In the genomic region with DNA sequence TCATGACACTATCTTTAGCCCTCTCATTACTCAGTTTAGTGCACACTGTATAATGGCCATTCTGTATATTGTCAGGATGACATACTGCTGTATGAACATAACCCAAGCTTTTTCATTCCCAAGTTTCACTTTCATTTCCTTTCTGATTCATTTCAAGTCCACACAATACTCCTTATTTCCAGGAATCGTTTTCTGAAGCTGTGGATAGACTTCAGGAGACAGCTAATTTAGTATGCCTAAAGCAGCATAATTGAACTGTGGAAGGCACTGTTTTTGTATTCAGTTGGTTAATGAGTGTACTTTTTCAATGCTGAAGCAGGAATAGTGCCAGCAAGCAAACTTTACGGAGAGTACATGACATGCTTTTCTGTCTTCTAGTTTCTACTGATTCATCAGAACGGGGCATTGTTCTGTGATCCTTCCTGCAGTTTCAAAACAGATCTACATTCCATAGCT, we compare ENCODE assay signal across 15 cellular contexts.
DNase-seq lines count a peak whose midpoint lies in the region; ATAC-seq and TF ChIP-seq lines count a peak whose summit lies in the region.
"Had no signal": no experiment of that assay in that cellular context is flagged by ENCODE, and none has a peak within 500 bp of the region (broad histone marks: within the 10 kb centered on the region; RNA-seq: fewer than 3 reads in every experiment).

No MANE protein-coding gene starts in this region.

- H3K36me3 ChIP-seq in adipocyte (ENCODE audit: control insufficient read depth, insufficient read depth, low read length, severe bottlenecking) (no peaks in the 10 kb centered on the region), smooth muscle cell (ENCODE audit: low read depth) (no peaks in the 10 kb centered on the region)

- H3K27me3 ChIP-seq in adipocyte (replicated peaks; ENCODE audit: control insufficient read depth, insufficient read depth, low read length) (no peaks in the 10 kb centered on the region), smooth muscle cell (ENCODE audit: low read depth) (no peaks in the 10 kb centered on the region)

- peak overlapping the region; percentile 81 for H3K4me3 Mint-ChIP-seq in HFFc6
- H3K4me3 Mint-ChIP-seq in activated T-cell treated with anti-CD3 and anti-CD28 coated beads, Interleukin-2, amount 50 U/mL, for 4 hours, result no peak overlapping the region
- H3K4me3 Mint-ChIP-seq: activated CD8-positive, alpha-beta memory T cell treated with anti-CD3 and anti-CD28 coated beads, Interleukin-2, amount 10 ng/mL, durations not matched to agents 7 days and 5 days; activated naive CD8-positive, alpha-beta T cell treated with anti-CD3 and anti-CD28 coated beads for 36 hours; naive thymus-derived CD8-positive, alpha-beta T cell had no signal

- H3K9me3 ChIP-seq in adipocyte (ENCODE audit: control insufficient read depth, low read length), result no peaks in the 10 kb centered on the region
- no peaks in the 10 kb centered on the region for H3K9me3 ChIP-seq in smooth muscle cell (replicated peaks; ENCODE audit: low read depth)
- H3K9me3 ChIP-seq: Caco-2 had no signal

- H3K27ac Mint-ChIP-seq in HFFc6, result peak overlapping the region; percentile 91
- H3K27ac Mint-ChIP-seq: activated CD8-positive, alpha-beta memory T cell treated with anti-CD3 and anti-CD28 coated beads, Interleukin-2, amount 10 ng/mL, durations not matched to agents 7 days and 5 days; activated naive CD8-positive, alpha-beta T cell treated with anti-CD3 and anti-CD28 coated beads for 36 hours; naive thymus-derived CD8-positive, alpha-beta T cell had no signal

- WGBS in smooth muscle cell (ENCODE audit: low lambda C conversion rate), result 67% methylated on average over 3 of the region's 3 CpGs

- H3K9me3 Mint-ChIP-seq in HFFc6, result peaks cover 4% of the 10 kb centered on the region; the same call in 1 of the 2 replicates
- H3K9me3 Mint-ChIP-seq in activated T-cell treated with anti-CD3 and anti-CD28 coated beads, Interleukin-2, amount 50 U/mL, for 4 hours, result peaks cover 8% of the 10 kb centered on the region

- no peaks in the 10 kb centered on the region for H4K20me1 ChIP-seq in smooth muscle cell (ENCODE audit: low read depth)

- H3K4me3 ChIP-seq in adipocyte (ENCODE audit: low read length) (peak overlapping the region; percentile 37), smooth muscle cell (peak overlapping the region; percentile 7)

- DNase-seq in HFFc6 (peak; percentile 27), adipocyte (ENCODE audit: low read depth) (peak; percentile 28), globus pallidus (ENCODE audit: low spot score) (peak; percentile 34), smooth muscle cell (lab: John Stamatoyannopoulos, UW; ENCODE audit: unreplicated experiment) (no peak), amniotic stem cell (lab: John Stamatoyannopoulos, UW) (no peak)
- no peak for DNase-seq in effector CD8-positive, alpha-beta T cell (lab: John Stamatoyannopoulos, UW)
- no peak for DNase-seq in activated T-cell treated with anti-CD3 and anti-CD28 coated beads, Interleukin-2, amount 50 U/mL, for 4 hours
- no peak for DNase-seq in activated CD8-positive, alpha-beta memory T cell treated with anti-CD3 and anti-CD28 coated beads for 24 hours
- DNase-seq: activated CD8-positive, alpha-beta memory T cell treated with anti-CD3 and anti-CD28 coated beads, Interleukin-2, amount 10 ng/mL, durations not matched to agents 7 days and 5 days; activated naive CD8-positive, alpha-beta T cell treated with anti-CD3 and anti-CD28 coated beads for 36 hours; Caco-2; effector memory CD4-positive, alpha-beta T cell; HCEC 1CT; naive thymus-derived CD8-positive, alpha-beta T cell had no signal

- H3K4me1 ChIP-seq in adipocyte (ENCODE audit: control insufficient read depth, insufficient read depth, low read length) (no peaks in the 10 kb centered on the region), smooth muscle cell (ENCODE audit: low read depth) (peaks cover 8% of the 10 kb centered on the region)
- H3K4me1 ChIP-seq: Caco-2 had no signal

- H3K9ac ChIP-seq in adipocyte (ENCODE audit: low read length) (no peak overlapping the region), smooth muscle cell (ENCODE audit: low read depth) (no peak overlapping the region)

- no peaks in the 10 kb centered on the region for H3F3A ChIP-seq in smooth muscle cell (ENCODE audit: low read depth)

- peak overlapping the region; percentile 45 for H2AFZ ChIP-seq in smooth muscle cell (ENCODE audit: low read depth)

- H3K4me1 Mint-ChIP-seq in HFFc6 (ENCODE audit: low read depth), result peaks cover 95% of the 10 kb centered on the region
- H3K4me1 Mint-ChIP-seq in activated T-cell treated with anti-CD3 and anti-CD28 coated beads, Interleukin-2, amount 50 U/mL, for 4 hours (ENCODE audit: low read depth), result no peaks in the 10 kb centered on the region
- H3K4me1 Mint-ChIP-seq: activated CD8-positive, alpha-beta memory T cell treated with anti-CD3 and anti-CD28 coated beads, Interleukin-2, amount 10 ng/mL, durations not matched to agents 7 days and 5 days; activated naive CD8-positive, alpha-beta T cell treated with anti-CD3 and anti-CD28 coated beads for 36 hours; naive thymus-derived CD8-positive, alpha-beta T cell had no signal

- TF ChIP-seq CTCF in HFFc6 (IDR thresholded peaks at IDR 0.05) (no peak), smooth muscle cell (IDR thresholded peaks at IDR 0.05; ENCODE audit: borderline replicate concordance, insufficient read depth, poor library complexity, severe bottlenecking) (no peak)

- H3K4me2 ChIP-seq in smooth muscle cell, result peak overlapping the region; percentile 76

- ATAC-seq in activated T-cell treated with anti-CD3 and anti-CD28 coated beads, Interleukin-2, amount 50 U/mL, for 4 hours, result no peak
- ATAC-seq: activated CD8-positive, alpha-beta memory T cell treated with anti-CD3 and anti-CD28 coated beads, Interleukin-2, amount 10 ng/mL, durations not matched to agents 7 days and 5 days; naive thymus-derived CD8-positive, alpha-beta T cell; Panc1 had no signal

- H3K27me3 Mint-ChIP-seq in HFFc6 (ENCODE audit: insufficient read depth), result no peaks in the 10 kb centered on the region
- H3K27me3 Mint-ChIP-seq in activated T-cell treated with anti-CD3 and anti-CD28 coated beads, Interleukin-2, amount 50 U/mL, for 4 hours (ENCODE audit: low read depth), result no peaks in the 10 kb centered on the region
- H3K27me3 Mint-ChIP-seq: activated CD8-positive, alpha-beta memory T cell treated with anti-CD3 and anti-CD28 coated beads, Interleukin-2, amount 10 ng/mL, durations not matched to agents 7 days and 5 days; activated naive CD8-positive, alpha-beta T cell treated with anti-CD3 and anti-CD28 coated beads for 36 hours; naive thymus-derived CD8-positive, alpha-beta T cell had no signal

- peaks cover 41% of the 10 kb centered on the region for H3K36me3 Mint-ChIP-seq in HFFc6 (ENCODE audit: low read depth)
- no peaks in the 10 kb centered on the region for H3K36me3 Mint-ChIP-seq in activated T-cell treated with anti-CD3 and anti-CD28 coated beads, Interleukin-2, amount 50 U/mL, for 4 hours (ENCODE audit: insufficient read depth)
- H3K36me3 Mint-ChIP-seq: activated CD8-positive, alpha-beta memory T cell treated with anti-CD3 and anti-CD28 coated beads, Interleukin-2, amount 10 ng/mL, durations not matched to agents 7 days and 5 days; activated naive CD8-positive, alpha-beta T cell treated with anti-CD3 and anti-CD28 coated beads for 36 hours; naive thymus-derived CD8-positive, alpha-beta T cell had no signal

- peak overlapping the region; percentile 36 for H3K27ac ChIP-seq in smooth muscle cell (ENCODE audit: low read depth)

- no peaks in the 10 kb centered on the region for H3K79me2 ChIP-seq in smooth muscle cell (ENCODE audit: low read depth)

Comparison
In these comparisons a context has a peak if more than half of its experiments do, and no peak if none do; other contexts are left out.
1. DNase-seq: peak in HFFc6 (single experiment), adipocyte (single experiment) and globus pallidus (single experiment); none in smooth muscle cell (single experiment), effector CD8-positive, alpha-beta T cell (single experiment), activated T-cell treated with anti-CD3 and anti-CD28 coated beads, Interleukin-2, amount 50 U/mL, for 4 hours (single experiment), activated CD8-positive, alpha-beta memory T cell treated with anti-CD3 and anti-CD28 coated beads for 24 hours (single experiment) and amniotic stem cell (single experiment).